Comparison of ENCODE assay signal across 25 cellular contexts in the genomic region with DNA sequence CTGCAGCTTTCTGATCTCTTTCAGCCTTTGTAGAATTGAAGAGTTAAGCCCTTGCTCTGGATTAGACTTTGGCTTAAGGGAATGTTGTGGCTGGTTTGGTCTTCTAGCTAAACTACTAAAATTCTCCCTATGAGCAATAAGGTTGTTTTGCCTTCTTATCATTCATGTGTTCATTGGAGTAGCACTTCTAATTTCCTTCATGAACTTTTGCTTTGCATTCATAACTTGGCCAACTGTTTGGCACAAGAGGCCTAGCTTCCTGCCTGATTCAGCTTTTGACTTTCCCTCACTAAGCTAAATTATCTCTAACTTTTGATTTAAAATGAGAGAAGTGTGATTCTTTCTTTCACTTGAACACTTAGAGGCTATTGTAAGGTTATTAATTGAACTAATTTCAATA.
"Had no signal": no experiment of that assay in that cellular context is flagged by ENCODE, and none has a peak within 500 bp of the region (broad histone marks: within the 10 kb centered on the region; RNA-seq: fewer than 3 reads in every experiment).

No MANE protein-coding gene starts in this region.

- H3K27me3 ChIP-seq: dorsolateral prefrontal cortex, heart right ventricle, ovary, right lobe of liver, stomach, testis, tibial nerve, upper lobe of left lung had no signal

- ATAC-seq: esophagus mucosa, heart right ventricle, left ventricle myocardium superior, lower lobe of right lung, natural killer cell, right lobe of liver had no signal

- H3K27ac ChIP-seq: dorsolateral prefrontal cortex, epithelial cell of prostate, lower lobe of right lung, ovary, right lobe of liver, testis, tibial nerve, upper lobe of left lung had no signal

- H3K9me3 ChIP-seq: heart right ventricle, lower lobe of right lung, ovary, right lobe of liver, stomach, testis, tibial nerve, upper lobe of left lung had no signal

- DNase-seq: cerebellar nuclear complex; cortex of kidney; dorsolateral prefrontal cortex; effector CD4-positive, alpha-beta T cell; foreskin melanocyte; glutamatergic neuron; heart right ventricle; hypothalamus; left ventricle myocardium superior; lower lobe of right lung; natural killer cell; occipital lobe; ovary; right lobe of liver; small intestine; stimulated activated CD4-positive, alpha-beta T cell treated with anti-CD3 and anti-CD28 coated beads, Interleukin-15, amount 100 ng/mL, for 24 hours; stimulated activated CD4-positive, alpha-beta T cell treated with anti-CD3 and anti-CD28 coated beads, Interleukin-2, amount 100 ng/mL, for 48 hours; stimulated activated naive CD4-positive, alpha-beta T cell treated with Interleukin-2 at 50 U/mL for 16 hours; stomach; substantia nigra; testis; upper lobe of left lung had no signal

- H3K36me3 ChIP-seq: heart right ventricle, lower lobe of right lung, ovary, right lobe of liver, stomach, tibial nerve, upper lobe of left lung had no signal

- FAIRE-seq: small intestine had no signal

- H3K4me3 ChIP-seq: dorsolateral prefrontal cortex, heart right ventricle, lower lobe of right lung, ovary, right lobe of liver, stomach, testis, tibial nerve, upper lobe of left lung had no signal
